1 cellular context compared by ENCODE assay signal in the genomic region with DNA sequence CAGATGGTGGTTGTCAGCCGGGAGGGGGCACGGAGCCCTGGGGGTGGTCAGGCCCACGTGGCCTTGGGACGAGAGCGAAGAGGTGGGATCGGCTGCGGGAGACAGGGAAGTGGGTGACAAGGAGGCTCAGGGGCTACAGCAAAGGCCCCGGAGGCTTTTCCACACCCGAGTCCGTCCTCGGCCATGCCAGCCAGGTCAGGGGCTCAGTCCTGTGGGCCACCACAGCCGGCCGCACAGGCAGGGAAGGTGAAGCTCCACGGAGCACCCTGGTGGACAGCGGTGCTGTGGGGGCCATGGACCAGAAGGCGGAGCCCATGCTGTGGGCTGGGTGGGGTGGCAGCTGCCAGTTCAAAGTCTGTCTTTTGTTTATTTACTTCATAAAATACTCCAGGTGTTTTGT.
TF ChIP-seq lines count a peak whose summit lies in the region.

No MANE protein-coding gene starts in this region.

TF ChIP-seq in GM12878, 131 proteins besides CTCF, POLR2A, EP300 and RAD21:
- no peak for TF ChIP-seq ZNF24 (IDR thresholded peaks at IDR 0.05)
- TF ChIP-seq SMAD1 (IDR thresholded peaks at IDR 0.05; ENCODE audit: low read depth, partially characterized antibody), result no peak
- no peak for TF ChIP-seq ZBTB11 (CRISPR knock-in tag; IDR thresholded peaks at IDR 0.05)
- TF ChIP-seq FOXK2 (IDR thresholded peaks at IDR 0.05), result no peak
- no peak for TF ChIP-seq NFXL1 (IDR thresholded peaks at IDR 0.05; ENCODE audit: borderline replicate concordance)
- TF ChIP-seq CBX5 (IDR thresholded peaks at IDR 0.05; ENCODE audit: low read depth), result no peak
- TF ChIP-seq E2F8 (IDR thresholded peaks at IDR 0.05; ENCODE audit: low read depth, partially characterized antibody), result no peak
- TF ChIP-seq, protein P1, sequence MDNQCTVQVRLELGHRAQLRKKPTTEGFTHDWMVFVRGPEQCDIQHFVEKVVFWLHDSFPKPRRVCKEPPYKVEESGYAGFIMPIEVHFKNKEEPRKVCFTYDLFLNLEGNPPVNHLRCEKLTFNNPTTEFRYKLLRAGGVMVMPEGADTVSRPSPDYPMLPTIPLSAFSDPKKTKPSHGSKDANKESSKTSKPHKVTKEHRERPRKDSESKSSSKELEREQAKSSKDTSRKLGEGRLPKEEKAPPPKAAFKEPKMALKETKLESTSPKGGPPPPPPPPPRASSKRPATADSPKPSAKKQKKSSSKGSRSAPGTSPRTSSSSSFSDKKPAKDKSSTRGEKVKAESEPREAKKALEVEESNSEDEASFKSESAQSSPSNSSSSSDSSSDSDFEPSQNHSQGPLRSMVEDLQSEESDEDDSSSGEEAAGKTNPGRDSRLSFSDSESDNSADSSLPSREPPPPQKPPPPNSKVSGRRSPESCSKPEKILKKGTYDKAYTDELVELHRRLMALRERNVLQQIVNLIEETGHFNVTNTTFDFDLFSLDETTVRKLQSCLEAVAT (IDR thresholded peaks at IDR 0.05), result no peak
- TF ChIP-seq, protein P2, sequence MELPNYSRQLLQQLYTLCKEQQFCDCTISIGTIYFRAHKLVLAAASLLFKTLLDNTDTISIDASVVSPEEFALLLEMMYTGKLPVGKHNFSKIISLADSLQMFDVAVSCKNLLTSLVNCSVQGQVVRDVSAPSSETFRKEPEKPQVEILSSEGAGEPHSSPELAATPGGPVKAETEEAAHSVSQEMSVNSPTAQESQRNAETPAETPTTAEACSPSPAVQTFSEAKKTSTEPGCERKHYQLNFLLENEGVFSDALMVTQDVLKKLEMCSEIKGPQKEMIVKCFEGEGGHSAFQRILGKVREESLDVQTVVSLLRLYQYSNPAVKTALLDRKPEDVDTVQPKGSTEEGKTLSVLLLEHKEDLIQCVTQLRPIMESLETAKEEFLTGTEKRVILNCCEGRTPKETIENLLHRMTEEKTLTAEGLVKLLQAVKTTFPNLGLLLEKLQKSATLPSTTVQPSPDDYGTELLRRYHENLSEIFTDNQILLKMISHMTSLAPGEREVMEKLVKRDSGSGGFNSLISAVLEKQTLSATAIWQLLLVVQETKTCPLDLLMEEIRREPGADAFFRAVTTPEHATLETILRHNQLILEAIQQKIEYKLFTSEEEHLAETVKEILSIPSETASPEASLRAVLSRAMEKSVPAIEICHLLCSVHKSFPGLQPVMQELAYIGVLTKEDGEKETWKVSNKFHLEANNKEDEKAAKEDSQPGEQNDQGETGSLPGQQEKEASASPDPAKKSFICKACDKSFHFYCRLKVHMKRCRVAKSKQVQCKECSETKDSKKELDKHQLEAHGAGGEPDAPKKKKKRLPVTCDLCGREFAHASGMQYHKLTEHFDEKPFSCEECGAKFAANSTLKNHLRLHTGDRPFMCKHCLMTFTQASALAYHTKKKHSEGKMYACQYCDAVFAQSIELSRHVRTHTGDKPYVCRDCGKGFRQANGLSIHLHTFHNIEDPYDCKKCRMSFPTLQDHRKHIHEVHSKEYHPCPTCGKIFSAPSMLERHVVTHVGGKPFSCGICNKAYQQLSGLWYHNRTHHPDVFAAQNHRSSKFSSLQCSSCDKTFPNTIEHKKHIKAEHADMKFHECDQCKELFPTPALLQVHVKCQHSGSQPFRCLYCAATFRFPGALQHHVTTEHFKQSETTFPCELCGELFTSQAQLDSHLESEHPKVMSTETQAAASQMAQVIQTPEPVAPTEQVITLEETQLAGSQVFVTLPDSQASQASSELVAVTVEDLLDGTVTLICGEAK (IDR thresholded peaks at IDR 0.05; ENCODE audit: borderline replicate concordance), result no peak
- TF ChIP-seq JUND (IDR thresholded peaks at IDR 0.05; ENCODE audit: low read depth, low read length), result no peak
- TF ChIP-seq MEF2B (IDR thresholded peaks at IDR 0.05; ENCODE audit: partially characterized antibody, poor library complexity, severe bottlenecking), result no peak
- TF ChIP-seq, protein P3, sequence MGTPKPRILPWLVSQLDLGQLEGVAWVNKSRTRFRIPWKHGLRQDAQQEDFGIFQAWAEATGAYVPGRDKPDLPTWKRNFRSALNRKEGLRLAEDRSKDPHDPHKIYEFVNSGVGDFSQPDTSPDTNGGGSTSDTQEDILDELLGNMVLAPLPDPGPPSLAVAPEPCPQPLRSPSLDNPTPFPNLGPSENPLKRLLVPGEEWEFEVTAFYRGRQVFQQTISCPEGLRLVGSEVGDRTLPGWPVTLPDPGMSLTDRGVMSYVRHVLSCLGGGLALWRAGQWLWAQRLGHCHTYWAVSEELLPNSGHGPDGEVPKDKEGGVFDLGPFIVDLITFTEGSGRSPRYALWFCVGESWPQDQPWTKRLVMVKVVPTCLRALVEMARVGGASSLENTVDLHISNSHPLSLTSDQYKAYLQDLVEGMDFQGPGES (IDR thresholded peaks at IDR 0.05), result no peak
- no peak for TF ChIP-seq LARP7 (IDR thresholded peaks at IDR 0.05)
- TF ChIP-seq CHD4 (IDR thresholded peaks at IDR 0.05), result no peak
- TF ChIP-seq, protein P4, sequence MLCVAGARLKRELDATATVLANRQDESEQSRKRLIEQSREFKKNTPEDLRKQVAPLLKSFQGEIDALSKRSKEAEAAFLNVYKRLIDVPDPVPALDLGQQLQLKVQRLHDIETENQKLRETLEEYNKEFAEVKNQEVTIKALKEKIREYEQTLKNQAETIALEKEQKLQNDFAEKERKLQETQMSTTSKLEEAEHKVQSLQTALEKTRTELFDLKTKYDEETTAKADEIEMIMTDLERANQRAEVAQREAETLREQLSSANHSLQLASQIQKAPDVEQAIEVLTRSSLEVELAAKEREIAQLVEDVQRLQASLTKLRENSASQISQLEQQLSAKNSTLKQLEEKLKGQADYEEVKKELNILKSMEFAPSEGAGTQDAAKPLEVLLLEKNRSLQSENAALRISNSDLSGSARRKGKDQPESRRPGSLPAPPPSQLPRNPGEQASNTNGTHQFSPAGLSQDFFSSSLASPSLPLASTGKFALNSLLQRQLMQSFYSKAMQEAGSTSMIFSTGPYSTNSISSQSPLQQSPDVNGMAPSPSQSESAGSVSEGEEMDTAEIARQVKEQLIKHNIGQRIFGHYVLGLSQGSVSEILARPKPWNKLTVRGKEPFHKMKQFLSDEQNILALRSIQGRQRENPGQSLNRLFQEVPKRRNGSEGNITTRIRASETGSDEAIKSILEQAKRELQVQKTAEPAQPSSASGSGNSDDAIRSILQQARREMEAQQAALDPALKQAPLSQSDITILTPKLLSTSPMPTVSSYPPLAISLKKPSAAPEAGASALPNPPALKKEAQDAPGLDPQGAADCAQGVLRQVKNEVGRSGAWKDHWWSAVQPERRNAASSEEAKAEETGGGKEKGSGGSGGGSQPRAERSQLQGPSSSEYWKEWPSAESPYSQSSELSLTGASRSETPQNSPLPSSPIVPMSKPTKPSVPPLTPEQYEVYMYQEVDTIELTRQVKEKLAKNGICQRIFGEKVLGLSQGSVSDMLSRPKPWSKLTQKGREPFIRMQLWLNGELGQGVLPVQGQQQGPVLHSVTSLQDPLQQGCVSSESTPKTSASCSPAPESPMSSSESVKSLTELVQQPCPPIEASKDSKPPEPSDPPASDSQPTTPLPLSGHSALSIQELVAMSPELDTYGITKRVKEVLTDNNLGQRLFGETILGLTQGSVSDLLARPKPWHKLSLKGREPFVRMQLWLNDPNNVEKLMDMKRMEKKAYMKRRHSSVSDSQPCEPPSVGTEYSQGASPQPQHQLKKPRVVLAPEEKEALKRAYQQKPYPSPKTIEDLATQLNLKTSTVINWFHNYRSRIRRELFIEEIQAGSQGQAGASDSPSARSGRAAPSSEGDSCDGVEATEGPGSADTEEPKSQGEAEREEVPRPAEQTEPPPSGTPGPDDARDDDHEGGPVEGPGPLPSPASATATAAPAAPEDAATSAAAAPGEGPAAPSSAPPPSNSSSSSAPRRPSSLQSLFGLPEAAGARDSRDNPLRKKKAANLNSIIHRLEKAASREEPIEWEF (IDR thresholded peaks at IDR 0.05; ENCODE audit: insufficient replicate concordance, low read depth, low read length), result no peak
- no peak for TF ChIP-seq BCLAF1 (IDR thresholded peaks at IDR 0.05)
- TF ChIP-seq RUNX3 (IDR thresholded peaks at IDR 0.05; ENCODE audit: low read length), result no peak
- no peak for TF ChIP-seq IRF5 (IDR thresholded peaks at IDR 0.05; ENCODE audit: borderline replicate concordance)
- no peak for TF ChIP-seq SREBF2 (IDR thresholded peaks at IDR 0.05; ENCODE audit: low read length)
